13 cellular contexts compared by ENCODE assay signal in the genomic region with DNA sequence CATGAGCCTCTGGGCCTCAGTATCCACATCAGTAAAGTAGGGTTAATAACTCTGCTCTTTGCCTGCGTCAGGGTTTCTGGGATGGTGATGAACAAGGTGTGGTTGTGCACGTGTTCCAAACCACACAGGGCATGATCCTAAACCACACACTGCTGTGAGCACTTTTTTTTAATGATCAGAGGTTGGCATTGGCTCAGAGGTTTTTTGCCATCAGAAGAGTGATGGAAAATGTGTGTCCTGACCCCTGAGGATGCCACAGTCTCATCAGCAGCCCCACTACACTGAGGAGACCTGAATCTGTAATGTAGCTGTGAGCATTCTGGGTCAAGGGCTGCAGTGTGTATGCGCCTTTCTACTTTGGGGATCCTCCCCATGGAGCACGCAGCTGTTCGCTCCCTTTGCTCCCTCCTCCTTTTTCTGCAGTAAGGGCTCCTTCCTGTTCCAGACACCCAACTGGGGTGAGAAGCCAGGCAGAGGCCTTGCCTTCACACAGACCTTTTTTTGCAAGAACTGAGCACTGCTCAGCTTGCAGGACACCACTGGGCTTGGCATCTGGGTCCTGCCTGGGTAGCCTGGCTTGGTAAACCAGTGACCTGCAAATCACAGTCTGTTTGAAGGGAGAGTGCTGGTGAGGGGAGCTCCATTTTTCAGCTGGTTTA.
A peak's percentile ranks its signal among the peaks of the same experiment; 100 is the strongest.
DNase-seq lines count a peak whose midpoint lies in the region; ATAC-seq lines count a peak whose summit lies in the region.
"Had no signal": no experiment of that assay in that cellular context is flagged by ENCODE, and none has a peak within 500 bp of the region (broad histone marks: within the 10 kb centered on the region; RNA-seq: fewer than 3 reads in every experiment).

No MANE protein-coding gene starts in this region.

- DNase-seq in stimulated activated CD4-positive, alpha-beta T cell treated with anti-CD3 and anti-CD28 coated beads, Interleukin-2, amount 100 ng/mL, for 4 hours (ENCODE audit: low read depth): peak; percentile 1
- no peak for DNase-seq in stimulated activated CD4-positive, alpha-beta T cell treated with anti-CD3 and anti-CD28 coated beads, Interleukin-4, amount 100 ng/mL, for 1 hour
- DNase-seq in cerebellum (ENCODE audit: low spot score) (peak; percentile 42), AG08395 (ENCODE audit: low spot score) (no peak), NCI-H1105 treated with DMSO at 0.1 percent for 48 hours (lab: John Stamatoyannopoulos, UW) (no peak)
- DNase-seq: glutamatergic neuron; GM23248; left lung; NCI-H1417; NCI-H524 treated with DMSO at 0.1 percent for 48 hours; stimulated activated naive B cell treated with anti-CD40 and anti-IgM and Interleukin-4, amounts not matched to agents 10 μg/mL and 1 μg/mL and 100 μg/mL, for 72 hours had no signal

- H3K27me3 Mint-ChIP-seq in T-helper 1 cell treated with Interleukin-12 subunit alpha and Interleukin-12 subunit beta and Interleukin-4 antibody, amounts not matched to agents 30 μg/mL and 1 μg/mL, for 36 hours (ENCODE audit: low read depth): no peaks in the 10 kb centered on the region
- H3K27me3 Mint-ChIP-seq: stimulated activated naive B cell treated with anti-CD40 and anti-IgM and Interleukin-4, amounts not matched to agents 10 μg/mL and 1 μg/mL and 100 μg/mL, for 72 hours had no signal

- ATAC-seq in GM21515 (IDR thresholded peaks at IDR 0.05; ENCODE audit: unreplicated experiment): no peak
- ATAC-seq: left lung; stimulated activated naive B cell treated with anti-CD40 and anti-IgM and Interleukin-4, amounts not matched to agents 10 μg/mL and 1 μg/mL and 100 μg/mL, for 72 hours had no signal

- peaks cover 20% of the 10 kb centered on the region for H3K36me3 Mint-ChIP-seq in T-helper 1 cell treated with Interleukin-12 subunit alpha and Interleukin-12 subunit beta and Interleukin-4 antibody, amounts not matched to agents 30 μg/mL and 1 μg/mL, for 36 hours (ENCODE audit: low read depth)
- H3K36me3 Mint-ChIP-seq: stimulated activated naive B cell treated with anti-CD40 and anti-IgM and Interleukin-4, amounts not matched to agents 10 μg/mL and 1 μg/mL and 100 μg/mL, for 72 hours had no signal

- H3K9me3 Mint-ChIP-seq in T-helper 1 cell treated with Interleukin-12 subunit alpha and Interleukin-12 subunit beta and Interleukin-4 antibody, amounts not matched to agents 30 μg/mL and 1 μg/mL, for 36 hours: no peaks in the 10 kb centered on the region
- H3K9me3 Mint-ChIP-seq: stimulated activated naive B cell treated with anti-CD40 and anti-IgM and Interleukin-4, amounts not matched to agents 10 μg/mL and 1 μg/mL and 100 μg/mL, for 72 hours had no signal

- peak overlapping the region; percentile 36 for H3K27ac Mint-ChIP-seq in T-helper 1 cell treated with Interleukin-12 subunit alpha and Interleukin-12 subunit beta and Interleukin-4 antibody, amounts not matched to agents 30 μg/mL and 1 μg/mL, for 36 hours
- H3K27ac Mint-ChIP-seq: stimulated activated naive B cell treated with anti-CD40 and anti-IgM and Interleukin-4, amounts not matched to agents 10 μg/mL and 1 μg/mL and 100 μg/mL, for 72 hours had no signal

- peaks cover 50% of the 10 kb centered on the region for H3K4me1 Mint-ChIP-seq in T-helper 1 cell treated with Interleukin-12 subunit alpha and Interleukin-12 subunit beta and Interleukin-4 antibody, amounts not matched to agents 30 μg/mL and 1 μg/mL, for 36 hours (ENCODE audit: low read depth)
- H3K4me1 Mint-ChIP-seq: stimulated activated naive B cell treated with anti-CD40 and anti-IgM and Interleukin-4, amounts not matched to agents 10 μg/mL and 1 μg/mL and 100 μg/mL, for 72 hours had no signal

- H3K4me3 Mint-ChIP-seq in T-helper 1 cell treated with Interleukin-12 subunit alpha and Interleukin-12 subunit beta and Interleukin-4 antibody, amounts not matched to agents 30 μg/mL and 1 μg/mL, for 36 hours: no peak overlapping the region
- H3K4me3 Mint-ChIP-seq: stimulated activated naive B cell treated with anti-CD40 and anti-IgM and Interleukin-4, amounts not matched to agents 10 μg/mL and 1 μg/mL and 100 μg/mL, for 72 hours had no signal

Comparison
In these comparisons a context has a peak if more than half of its experiments do, and no peak if none do; other contexts are left out.
1. DNase-seq: peak in stimulated activated CD4-positive, alpha-beta T cell treated with anti-CD3 and anti-CD28 coated beads, Interleukin-2, amount 100 ng/mL, for 4 hours (single experiment) and cerebellum (single experiment); none in stimulated activated CD4-positive, alpha-beta T cell treated with anti-CD3 and anti-CD28 coated beads, Interleukin-4, amount 100 ng/mL, for 1 hour (single experiment), AG08395 (single experiment) and NCI-H1105 treated with DMSO at 0.1 percent for 48 hours (single experiment).